ENCODE assay signal across 1 cellular context in the genomic region with DNA sequence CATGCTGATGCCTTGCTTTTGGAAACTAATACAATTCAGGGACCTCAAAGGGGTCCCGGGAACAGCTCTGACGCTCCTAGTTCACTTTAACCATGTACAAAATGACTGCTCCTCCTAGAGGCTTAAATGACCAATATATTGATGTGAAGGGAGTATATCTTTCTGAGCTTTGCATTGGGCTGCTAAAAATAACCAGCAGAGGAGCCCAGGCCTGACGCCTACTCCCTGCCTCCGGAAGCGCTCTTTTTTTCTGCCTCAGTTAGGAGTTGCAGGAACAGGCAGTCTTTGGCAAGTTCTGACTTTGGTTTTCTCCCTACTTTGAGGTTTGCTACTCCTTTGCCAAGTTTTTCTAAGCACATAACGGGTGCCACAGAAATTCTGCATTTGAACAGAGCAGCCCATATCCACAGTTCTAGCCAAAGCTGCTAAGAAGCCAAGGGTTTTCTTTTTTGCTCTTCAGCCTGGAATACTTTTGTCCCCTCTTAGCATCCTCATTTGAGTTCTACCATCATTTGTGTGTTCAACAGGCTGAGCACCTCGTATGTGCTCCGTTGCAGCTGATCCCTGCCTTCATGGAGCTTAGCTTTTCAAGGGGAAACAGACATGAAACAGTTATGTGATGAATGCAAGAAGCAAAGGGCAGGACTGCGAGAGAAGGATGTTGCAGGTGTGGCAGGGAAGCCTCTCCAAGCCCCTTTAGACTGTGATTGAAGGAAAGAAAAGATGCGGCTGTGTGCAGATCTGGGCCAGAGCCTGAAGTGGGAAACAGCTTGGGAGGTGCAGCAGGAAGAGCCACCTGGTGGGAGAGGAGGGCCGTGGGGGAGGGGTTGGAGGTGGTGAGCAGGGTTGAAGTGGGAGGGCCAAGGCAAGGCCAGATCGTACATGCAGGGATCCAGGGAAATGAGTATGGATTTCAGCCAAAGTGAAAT.
TF ChIP-seq lines count a peak whose summit lies in the region.

No MANE protein-coding gene starts in this region.

TF ChIP-seq in IMR-90, 13 proteins besides CTCF, POLR2A, EP300 and RAD21:
- TF ChIP-seq, protein P1, sequence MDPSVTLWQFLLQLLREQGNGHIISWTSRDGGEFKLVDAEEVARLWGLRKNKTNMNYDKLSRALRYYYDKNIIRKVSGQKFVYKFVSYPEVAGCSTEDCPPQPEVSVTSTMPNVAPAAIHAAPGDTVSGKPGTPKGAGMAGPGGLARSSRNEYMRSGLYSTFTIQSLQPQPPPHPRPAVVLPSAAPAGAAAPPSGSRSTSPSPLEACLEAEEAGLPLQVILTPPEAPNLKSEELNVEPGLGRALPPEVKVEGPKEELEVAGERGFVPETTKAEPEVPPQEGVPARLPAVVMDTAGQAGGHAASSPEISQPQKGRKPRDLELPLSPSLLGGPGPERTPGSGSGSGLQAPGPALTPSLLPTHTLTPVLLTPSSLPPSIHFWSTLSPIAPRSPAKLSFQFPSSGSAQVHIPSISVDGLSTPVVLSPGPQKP (IDR thresholded peaks at IDR 0.05; ENCODE audit: borderline replicate concordance, low read depth, low read length), result no peak
- TF ChIP-seq RCOR1 (IDR thresholded peaks at IDR 0.05; ENCODE audit: insufficient replicate concordance, low read length), result no peak
- TF ChIP-seq MAZ (IDR thresholded peaks at IDR 0.05; ENCODE audit: borderline replicate concordance, low read depth, low read length), result no peak
- no peak for TF ChIP-seq NFE2L2 (IDR thresholded peaks at IDR 0.05; ENCODE audit: low read depth, low read length)
- TF ChIP-seq BHLHE40 (IDR thresholded peaks at IDR 0.05; ENCODE audit: low read depth, low read length), result no peak
- TF ChIP-seq MAFK (IDR thresholded peaks at IDR 0.05; ENCODE audit: low read depth, low read length), result no peak
- TF ChIP-seq CHD1 (IDR thresholded peaks at IDR 0.05; ENCODE audit: low read depth, low read length), result no peak
- TF ChIP-seq RFX5 (IDR thresholded peaks at IDR 0.05; ENCODE audit: low read depth, low read length), result no peak
- no peak for TF ChIP-seq FOS (IDR thresholded peaks at IDR 0.05; ENCODE audit: low read depth, low read length)
- no peak for TF ChIP-seq MXI1 (IDR thresholded peaks at IDR 0.05; ENCODE audit: borderline replicate concordance, low read depth, low read length)
- TF ChIP-seq CEBPB (IDR thresholded peaks at IDR 0.05; ENCODE audit: low read depth, low read length), result no peak
- TF ChIP-seq, protein P2, sequence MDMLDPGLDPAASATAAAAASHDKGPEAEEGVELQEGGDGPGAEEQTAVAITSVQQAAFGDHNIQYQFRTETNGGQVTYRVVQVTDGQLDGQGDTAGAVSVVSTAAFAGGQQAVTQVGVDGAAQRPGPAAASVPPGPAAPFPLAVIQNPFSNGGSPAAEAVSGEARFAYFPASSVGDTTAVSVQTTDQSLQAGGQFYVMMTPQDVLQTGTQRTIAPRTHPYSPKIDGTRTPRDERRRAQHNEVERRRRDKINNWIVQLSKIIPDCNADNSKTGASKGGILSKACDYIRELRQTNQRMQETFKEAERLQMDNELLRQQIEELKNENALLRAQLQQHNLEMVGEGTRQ (IDR thresholded peaks at IDR 0.05; ENCODE audit: low read depth, low read length), result no peak
- no peak for TF ChIP-seq SMC3 (IDR thresholded peaks at IDR 0.05; ENCODE audit: low read depth, low read length)
